11 cellular contexts compared by ENCODE assay signal in the genomic region with DNA sequence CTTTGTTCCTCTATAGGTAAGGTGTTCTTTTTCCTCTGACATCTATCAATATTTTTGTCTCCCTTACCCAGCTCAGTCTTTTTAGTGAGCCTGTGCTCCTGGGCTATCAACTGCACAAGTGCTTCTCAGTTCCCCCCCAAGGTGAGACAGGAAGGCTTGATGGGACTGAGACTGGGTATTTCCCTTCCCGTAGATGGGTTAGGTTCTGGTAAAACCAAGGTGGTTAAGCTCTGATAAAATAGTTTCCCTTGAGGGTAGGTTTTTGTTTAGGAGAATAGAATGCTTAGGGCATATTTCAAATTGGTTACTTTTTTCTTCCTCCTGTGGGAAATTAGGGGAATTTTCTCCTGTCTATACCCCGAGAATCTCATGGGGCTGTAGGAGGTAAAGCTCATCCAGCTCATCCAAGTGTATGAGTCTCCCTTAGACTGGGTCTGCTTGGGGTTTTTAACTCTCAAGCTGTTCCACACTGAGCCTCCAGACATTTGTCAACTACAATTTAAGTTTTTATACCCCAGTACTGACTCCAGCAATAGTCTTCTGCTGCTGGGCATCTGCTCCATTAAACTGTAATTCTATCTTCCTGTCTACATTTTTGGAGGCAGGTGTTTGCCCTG. TPM values are rescaled to one million over a fixed set of nuclear protein-coding genes. Genes with fewer than 3 reads are reported as not detected.
DNase-seq lines count a peak whose midpoint lies in the region; ATAC-seq and TF ChIP-seq lines count a peak whose summit lies in the region.
"Had no signal": no experiment of that assay in that cellular context is flagged by ENCODE, and none has a peak within 500 bp of the region (broad histone marks: within the 10 kb centered on the region; RNA-seq: fewer than 3 reads in every experiment).

No MANE protein-coding gene starts in this region.

- H3K4me3 Mint-ChIP-seq in activated naive CD8-positive, alpha-beta T cell treated with anti-CD3 and anti-CD28 coated beads, Interleukin-2, amount 50 U/mL, for 24 hours, result no peak overlapping the region

- peaks cover 5% of the 10 kb centered on the region for H3K36me3 ChIP-seq in mammary epithelial cell (ENCODE audit: insufficient read depth, low read length)

- in situ Hi-C loops in ACHN (cut with HindIII; ENCODE audit: low pct_ligation_motif_present, low pct_unique_long_range_greater_than_20kb, low sequenced_read_pairs), result no loop called here
- in situ Hi-C loops in mammary epithelial cell (cut with MboI; ENCODE audit: low sequenced_read_pairs in 2 of 2), result no loop called here

- H3K4me1 ChIP-seq in mammary epithelial cell (ENCODE audit: insufficient read depth, low read length), result peaks cover 6% of the 10 kb centered on the region
- H3K4me1 ChIP-seq: testis had no signal

- H3K4me1 Mint-ChIP-seq in activated naive CD8-positive, alpha-beta T cell treated with anti-CD3 and anti-CD28 coated beads, Interleukin-2, amount 50 U/mL, for 24 hours, result peaks cover 74% of the 10 kb centered on the region

- peak overlapping the region; percentile 44 for H3K27ac Mint-ChIP-seq in activated naive CD8-positive, alpha-beta T cell treated with anti-CD3 and anti-CD28 coated beads, Interleukin-2, amount 50 U/mL, for 24 hours

- H3K36me3 Mint-ChIP-seq in activated naive CD8-positive, alpha-beta T cell treated with anti-CD3 and anti-CD28 coated beads, Interleukin-2, amount 50 U/mL, for 24 hours (ENCODE audit: low read depth), result peaks cover 32% of the 10 kb centered on the region

- no peaks in the 10 kb centered on the region for H3K27me3 Mint-ChIP-seq in activated naive CD8-positive, alpha-beta T cell treated with anti-CD3 and anti-CD28 coated beads, Interleukin-2, amount 50 U/mL, for 24 hours

- no TSS peak for BruUV-seq in mammary epithelial cell (replicated peaks; lab: Mats Ljungman, UMichigan)

- no peak for TF ChIP-seq CTCF in mammary epithelial cell (conservative IDR thresholded peaks at IDR 0.05 in 1 of 2, IDR thresholded peaks at IDR 0.05 in 1 of 2; ENCODE audit: extremely low read depth in 1 of 2, insufficient read depth in 1 of 2, low read depth in 1 of 2, low read length in 2 of 2)

- DNase-seq in activated naive CD8-positive, alpha-beta T cell treated with anti-CD3 and anti-CD28 coated beads, Interleukin-2, amount 50 U/mL, for 24 hours, result no peak
- DNase-seq in ACHN (no peak), mammary epithelial cell (no peak), medulla oblongata (ENCODE audit: extremely low spot score) (no peak), germinal center (ENCODE audit: low spot score) (no peak)
- DNase-seq: NCI-H1092 treated with DMSO at 0.1 percent for 48 hours, SHP77, testis had no signal

- ATAC-seq in GM18511 (IDR thresholded peaks at IDR 0.05; ENCODE audit: unreplicated experiment) (peak; percentile 84), GM19467 (IDR thresholded peaks at IDR 0.05; ENCODE audit: unreplicated experiment) (peak; percentile 83), HG03045 (IDR thresholded peaks at IDR 0.05; ENCODE audit: unreplicated experiment) (peak; percentile 75)
- ATAC-seq in activated naive CD8-positive, alpha-beta T cell treated with anti-CD3 and anti-CD28 coated beads, Interleukin-2, amount 50 U/mL, for 24 hours, result peak; percentile 78

- H3K4me2 ChIP-seq in mammary epithelial cell (ENCODE audit: insufficient read depth, low read depth, low read length), result no peak overlapping the region

- CTCF ChIA-PET in mammary epithelial cell (lab: Charles Lee; ENCODE audit: low non-redundant PET), result no interaction called here

- 76% methylated on average over 2 of the region's 2 CpGs for WGBS in mammary epithelial cell (ENCODE audit: low coverage, missing lambda C conversion rate)

- H3K4me3 ChIP-seq in mammary epithelial cell (replicated peaks in 1 of 3; ENCODE audit: insufficient read depth in 1 of 3, low read depth in 2 of 3, low read length in 3 of 3), result no peak overlapping the region
- H3K4me3 ChIP-seq: testis had no signal

- H2AFZ ChIP-seq in mammary epithelial cell (ENCODE audit: low read depth, low read length), result no peak overlapping the region

- no peak overlapping the region for H3K27ac ChIP-seq in mammary epithelial cell (ENCODE audit: insufficient read depth, low read depth, low read length)
- H3K27ac ChIP-seq: testis had no signal

- no peak overlapping the region for H3K9ac ChIP-seq in mammary epithelial cell (ENCODE audit: insufficient read depth, low read length)

- H4K20me1 ChIP-seq in mammary epithelial cell (ENCODE audit: insufficient read depth, low read length), result peaks cover 3% of the 10 kb centered on the region

- H3K27me3 ChIP-seq in mammary epithelial cell (ENCODE audit: insufficient read depth, low read length), result no peaks in the 10 kb centered on the region
- H3K27me3 ChIP-seq: testis had no signal

- peaks cover 95% of the 10 kb centered on the region for H3K79me2 ChIP-seq in mammary epithelial cell (ENCODE audit: insufficient read depth, low read length)

- no peaks in the 10 kb centered on the region for H3K9me3 Mint-ChIP-seq in activated naive CD8-positive, alpha-beta T cell treated with anti-CD3 and anti-CD28 coated beads, Interleukin-2, amount 50 U/mL, for 24 hours

- dilution Hi-C loops in mammary epithelial cell (cut with HindIII; ENCODE audit: low sequenced_read_pairs), result no loop called here

- no peaks in the 10 kb centered on the region for H3K9me3 ChIP-seq in mammary epithelial cell (replicated peaks; ENCODE audit: insufficient read depth, low read length)
- H3K9me3 ChIP-seq: testis had no signal

- intact Hi-C loops in mammary epithelial cell (cut with micrococcal nuclease), result no loop called here

RNA-seq across cellular contexts. Expression of a gene that starts 44.9 kb away (rescaled TPM):
- total RNA-seq in mammary epithelial cell, result 10 to 100 TPM; 48.3 to 70.6 TPM
- polyA plus RNA-seq in mammary epithelial cell, result 36.4 TPM
- polyA minus RNA-seq in mammary epithelial cell, result 31.9 TPM

RNA-seq across cellular contexts. Expression of a gene that starts 55.4 kb away (rescaled TPM):
- total RNA-seq in mammary epithelial cell, result 1 to 10 TPM in 1 of 2 donors, under 1 TPM in 1; 0.67 to 2.5 TPM
- 0.14 TPM for polyA plus RNA-seq in mammary epithelial cell
- not detected for polyA minus RNA-seq in mammary epithelial cell
